In genomic region chr11:86211619-86212018, GRCh38 we compare ENCODE assay signal across 14 cellular contexts. TPM values are rescaled to one million over a fixed set of nuclear protein-coding genes. Genes with fewer than 3 reads are reported as not detected.
A peak's percentile ranks its signal among the peaks of the same experiment; 100 is the strongest.
DNase-seq lines count a peak whose midpoint lies in the region; ATAC-seq and TF ChIP-seq lines count a peak whose summit lies in the region.
"Had no signal": no experiment of that assay in that cellular context is flagged by ENCODE, and none has a peak within 500 bp of the region (broad histone marks: within the 10 kb centered on the region; RNA-seq: fewer than 3 reads in every experiment).

No MANE protein-coding gene starts in this region.

- H3K4me3 ChIP-seq in ascending aorta: no peak overlapping the region
- H3K4me3 ChIP-seq: smooth muscle cell had no signal

- no peaks in the 10 kb centered on the region for H3K27me3 ChIP-seq in ascending aorta

- H3K27ac ChIP-seq in ascending aorta: no peak overlapping the region
- H3K27ac ChIP-seq: KMS-11 had no signal

- H3K9me3 ChIP-seq in ascending aorta: no peaks in the 10 kb centered on the region

- DNase-seq in stimulated activated CD4-positive, alpha-beta T cell treated with anti-CD3 and anti-CD28 coated beads, Interleukin-15, amount 100 ng/mL, for 24 hours: peak; percentile 31
- no peak for DNase-seq in stimulated activated CD4-positive, alpha-beta T cell treated with anti-CD3 and anti-CD28 coated beads, Interleukin-4, amount 100 ng/mL, for 4 hours
- no peak for DNase-seq in stimulated activated effector memory CD8-positive, alpha-beta T cell treated with anti-CD3 and anti-CD28 coated beads, Interleukin-12 subunit alpha, Interleukin-12 subunit beta, amount 100 ng/mL, for 72 hours (ENCODE audit: low spot score in 2 of 2)
- DNase-seq in NCI-H1417 treated with DMSO at 0.1 percent for 48 hours (lab: John Stamatoyannopoulos, UW) (no peak), ascending aorta (ENCODE audit: low spot score in 2 of 2) (no peak), SHP77 treated with DMSO at 0.1 percent for 48 hours (lab: John Stamatoyannopoulos, UW) (no peak)
- DNase-seq: activated CD8-positive, alpha-beta memory T cell treated with anti-CD3 and anti-CD28 coated beads, Interleukin-2, amount 50 U/mL, for 4 hours; left cardiac atrium; NCI-H226; nephron progenitor cell had no signal

- H3K4me1 ChIP-seq in ascending aorta: no peaks in the 10 kb centered on the region

- ATAC-seq in GM21529 (IDR thresholded peaks at IDR 0.05; ENCODE audit: unreplicated experiment): peak; percentile 63
- ATAC-seq in HG03378 (IDR thresholded peaks at IDR 0.05; ENCODE audit: unreplicated experiment): peak; percentile 47
- ATAC-seq in stimulated activated effector memory CD8-positive, alpha-beta T cell treated with anti-CD3 and anti-CD28 coated beads, Interleukin-12 subunit alpha, Interleukin-12 subunit beta, amount 100 ng/mL, for 72 hours: peak; percentile 33
- ATAC-seq: left cardiac atrium had no signal

- no peaks in the 10 kb centered on the region for H3K36me3 ChIP-seq in ascending aorta

- peaks cover 2% of the 10 kb centered on the region for H3K9me3 Mint-ChIP-seq in stimulated activated effector memory CD8-positive, alpha-beta T cell treated with anti-CD3 and anti-CD28 coated beads, Interleukin-12 subunit alpha, Interleukin-12 subunit beta, amount 100 ng/mL, for 72 hours

- intact Hi-C loops in ascending aorta (cut with DNase I): no loop called here

- no peak overlapping the region for H3K4me3 Mint-ChIP-seq in stimulated activated effector memory CD8-positive, alpha-beta T cell treated with anti-CD3 and anti-CD28 coated beads, Interleukin-12 subunit alpha, Interleukin-12 subunit beta, amount 100 ng/mL, for 72 hours
- H3K4me3 Mint-ChIP-seq: nephron progenitor cell had no signal

- TF ChIP-seq CTCF in ascending aorta (IDR thresholded peaks at IDR 0.05): no peak

- peaks cover 55% of the 10 kb centered on the region for H3K4me1 Mint-ChIP-seq in stimulated activated effector memory CD8-positive, alpha-beta T cell treated with anti-CD3 and anti-CD28 coated beads, Interleukin-12 subunit alpha, Interleukin-12 subunit beta, amount 100 ng/mL, for 72 hours
- H3K4me1 Mint-ChIP-seq: nephron progenitor cell had no signal

- peaks cover 8% of the 10 kb centered on the region for H3K36me3 Mint-ChIP-seq in stimulated activated effector memory CD8-positive, alpha-beta T cell treated with anti-CD3 and anti-CD28 coated beads, Interleukin-12 subunit alpha, Interleukin-12 subunit beta, amount 100 ng/mL, for 72 hours

- no peak overlapping the region for H3K27ac Mint-ChIP-seq in stimulated activated effector memory CD8-positive, alpha-beta T cell treated with anti-CD3 and anti-CD28 coated beads, Interleukin-12 subunit alpha, Interleukin-12 subunit beta, amount 100 ng/mL, for 72 hours
- H3K27ac Mint-ChIP-seq: nephron progenitor cell had no signal

RNA-seq across cellular contexts. Expression of gene EED, which starts 32.9 kb away (rescaled TPM):
- 16.1 TPM for total RNA-seq in ascending aorta
